20 cellular contexts compared by ENCODE assay signal in genomic region chr2:203805485-203805838, GRCh38.
DNase-seq lines count a peak whose midpoint lies in the region; ATAC-seq and TF ChIP-seq lines count a peak whose summit lies in the region.
"Had no signal": no experiment of that assay in that cellular context is flagged by ENCODE, and none has a peak within 500 bp of the region (broad histone marks: within the 10 kb centered on the region; RNA-seq: fewer than 3 reads in every experiment).

No MANE protein-coding gene starts in this region.

- H3F3A ChIP-seq in neural progenitor cell (ENCODE audit: low read depth): peaks cover 7% of the 10 kb centered on the region

- peak overlapping the region; percentile 24 for H3K27ac Mint-ChIP-seq in activated naive CD4-positive, alpha-beta T cell treated with anti-CD3 and anti-CD28 coated beads, Interleukin-2, amount 50 U/mL, for 24 hours
- H3K27ac Mint-ChIP-seq in activated naive CD8-positive, alpha-beta T cell treated with anti-CD3 and anti-CD28 coated beads, Interleukin-2, amount 50 U/mL, for 24 hours: peak overlapping the region; percentile 70
- no peak overlapping the region for H3K27ac Mint-ChIP-seq in neural progenitor cell
- H3K27ac Mint-ChIP-seq: H9 had no signal

- H3K4me1 Mint-ChIP-seq in activated naive CD4-positive, alpha-beta T cell treated with anti-CD3 and anti-CD28 coated beads, Interleukin-2, amount 50 U/mL, for 24 hours: peaks cover 88% of the 10 kb centered on the region
- peaks cover 94% of the 10 kb centered on the region for H3K4me1 Mint-ChIP-seq in activated naive CD8-positive, alpha-beta T cell treated with anti-CD3 and anti-CD28 coated beads, Interleukin-2, amount 50 U/mL, for 24 hours
- peaks cover 42% of the 10 kb centered on the region for H3K4me1 Mint-ChIP-seq in neural progenitor cell

- no peaks in the 10 kb centered on the region for H3K79me2 ChIP-seq in KMS-11 (ENCODE audit: insufficient read depth, low read depth)
- no peaks in the 10 kb centered on the region for H3K79me2 ChIP-seq in neural progenitor cell (ENCODE audit: low read depth)

- peaks cover 16% of the 10 kb centered on the region for H3K36me3 Mint-ChIP-seq in activated naive CD4-positive, alpha-beta T cell treated with anti-CD3 and anti-CD28 coated beads, Interleukin-2, amount 50 U/mL, for 24 hours
- peaks cover 17% of the 10 kb centered on the region for H3K36me3 Mint-ChIP-seq in activated naive CD8-positive, alpha-beta T cell treated with anti-CD3 and anti-CD28 coated beads, Interleukin-2, amount 50 U/mL, for 24 hours (ENCODE audit: low read depth)
- peaks cover 14% of the 10 kb centered on the region for H3K36me3 Mint-ChIP-seq in neural progenitor cell

- no peaks in the 10 kb centered on the region for H3K9me3 ChIP-seq in neural progenitor cell (ENCODE audit: low read depth)

- ATAC-seq in activated naive CD8-positive, alpha-beta T cell treated with anti-CD3 and anti-CD28 coated beads, Interleukin-2, amount 50 U/mL, for 24 hours: no peak
- no peak for ATAC-seq in GM21737 (IDR thresholded peaks at IDR 0.05; ENCODE audit: unreplicated experiment)
- ATAC-seq: GM12878 had no signal

- H3K36me3 ChIP-seq in KMS-11 (ENCODE audit: insufficient read depth) (no peaks in the 10 kb centered on the region), neural progenitor cell (no peaks in the 10 kb centered on the region)
- H3K36me3 ChIP-seq: BLaER1, SJCRH30 had no signal

- H3K9ac ChIP-seq in KMS-11: no peak overlapping the region
- H3K9ac ChIP-seq in neural progenitor cell: no peak overlapping the region
- H3K9ac ChIP-seq: BLaER1 had no signal

- H4K20me1 ChIP-seq in KMS-11 (ENCODE audit: insufficient read depth) (no peaks in the 10 kb centered on the region), neural progenitor cell (ENCODE audit: low read depth) (no peaks in the 10 kb centered on the region)
- H4K20me1 ChIP-seq: BLaER1 had no signal

- H3K27me3 ChIP-seq in KMS-11 (ENCODE audit: insufficient read depth, low read depth) (no peaks in the 10 kb centered on the region), neural progenitor cell (no peaks in the 10 kb centered on the region)
- H3K27me3 ChIP-seq: BLaER1, SJCRH30 had no signal

- H3K27me3 Mint-ChIP-seq in activated naive CD4-positive, alpha-beta T cell treated with anti-CD3 and anti-CD28 coated beads, Interleukin-2, amount 50 U/mL, for 24 hours: no peaks in the 10 kb centered on the region
- no peaks in the 10 kb centered on the region for H3K27me3 Mint-ChIP-seq in activated naive CD8-positive, alpha-beta T cell treated with anti-CD3 and anti-CD28 coated beads, Interleukin-2, amount 50 U/mL, for 24 hours
- peaks cover 4% of the 10 kb centered on the region for H3K27me3 Mint-ChIP-seq in neural progenitor cell (ENCODE audit: insufficient read depth, low read depth)

- H3K4me1 ChIP-seq in KMS-11 (ENCODE audit: low read depth, poor library complexity, severe bottlenecking) (peaks cover 68% of the 10 kb centered on the region), neural progenitor cell (peaks cover 24% of the 10 kb centered on the region)

- TF ChIP-seq CTCF in KMS-11 (conservative IDR thresholded peaks at IDR 0.05; ENCODE audit: low read depth, low read length) (no peak), neural progenitor cell (IDR thresholded peaks at IDR 0.05) (no peak)

- peak overlapping the region; percentile 49; the same call in 1 of the 2 replicates for H3K4me2 ChIP-seq in KMS-11
- H3K4me2 ChIP-seq in neural progenitor cell: no peak overlapping the region
- H3K4me2 ChIP-seq: BLaER1 had no signal

- no peak for DNase-seq in activated naive CD4-positive, alpha-beta T cell (lab: John Stamatoyannopoulos, UW)
- no peak for DNase-seq in activated naive CD8-positive, alpha-beta T cell treated with anti-CD3 and anti-CD28 coated beads, Interleukin-2, amount 50 U/mL, for 24 hours
- DNase-seq in neural progenitor cell (ENCODE audit: low spot score) (no peak), NCI-H1930 (lab: John Stamatoyannopoulos, UW) (no peak), EL (no peak)
- DNase-seq: 8988T, DND-41, GDM1, H9, Kasumi-1, NCI-H187 treated with DMSO at 0.1 percent for 48 hours, NCI-H2171, NCI-H446 treated with DMSO at 0.1 percent for 48 hours, SJCRH30 had no signal

- H2AFZ ChIP-seq in KMS-11 (ENCODE audit: low read depth) (no peak overlapping the region), neural progenitor cell (replicated peaks) (no peak overlapping the region)

- H3K4me3 Mint-ChIP-seq in activated naive CD4-positive, alpha-beta T cell treated with anti-CD3 and anti-CD28 coated beads, Interleukin-2, amount 50 U/mL, for 24 hours: no peak overlapping the region
- H3K4me3 Mint-ChIP-seq in activated naive CD8-positive, alpha-beta T cell treated with anti-CD3 and anti-CD28 coated beads, Interleukin-2, amount 50 U/mL, for 24 hours: no peak overlapping the region
- H3K4me3 Mint-ChIP-seq in neural progenitor cell: peak overlapping the region; percentile 33
- H3K4me3 Mint-ChIP-seq: H9 had no signal

- peaks cover 16% of the 10 kb centered on the region for H3K9me3 Mint-ChIP-seq in activated naive CD4-positive, alpha-beta T cell treated with anti-CD3 and anti-CD28 coated beads, Interleukin-2, amount 50 U/mL, for 24 hours
- peaks cover 13% of the 10 kb centered on the region for H3K9me3 Mint-ChIP-seq in activated naive CD8-positive, alpha-beta T cell treated with anti-CD3 and anti-CD28 coated beads, Interleukin-2, amount 50 U/mL, for 24 hours
- H3K9me3 Mint-ChIP-seq in neural progenitor cell: peaks cover 36% of the 10 kb centered on the region

- H3K27ac ChIP-seq in KMS-11 (no peak overlapping the region), neural progenitor cell (no peak overlapping the region)
- H3K27ac ChIP-seq: BLaER1, RWPE1 had no signal

- H3K4me3 ChIP-seq in KMS-11 (IDR thresholded peaks at IDR 0.05; ENCODE audit: insufficient read depth, low read depth, low read length) (no peak overlapping the region), neural progenitor cell (no peak overlapping the region)
- H3K4me3 ChIP-seq: BLaER1, GM12878, SJCRH30 had no signal
